In genomic region chr1:8439015-8439702, GRCh38 we compare ENCODE assay signal across 2 cellular contexts.
A peak's percentile ranks its signal among the peaks of the same experiment; 100 is the strongest.
TF ChIP-seq lines count a peak whose summit lies in the region.

No MANE protein-coding gene starts in this region.

TF ChIP-seq in HEK293, 187 proteins besides CTCF, POLR2A, EP300 and RAD21 (continued from another document and continues in another):
- TF ChIP-seq YY1 (tag by site-specific recombination; IDR thresholded peaks at IDR 0.05), result peak; percentile 47
- peak; percentile 98 for TF ChIP-seq INSM2 (tag by site-specific recombination; IDR thresholded peaks at IDR 0.05)
- no peak for TF ChIP-seq PRDM2 (tag by site-specific recombination; IDR thresholded peaks at IDR 0.05; ENCODE audit: borderline replicate concordance)
- TF ChIP-seq ZNF449 (tag by site-specific recombination; IDR thresholded peaks at IDR 0.05), result peak; percentile 69
- no peak for TF ChIP-seq ZNF837 (tag by site-specific recombination; IDR thresholded peaks at IDR 0.05)
- no peak for TF ChIP-seq ZNF426 (tag by site-specific recombination; IDR thresholded peaks at IDR 0.05)
- TF ChIP-seq KLF9 (tag by site-specific recombination; IDR thresholded peaks at IDR 0.05; ENCODE audit: low read depth), result peak; percentile 78; the same call in 1 of the 2 replicates
- peak; percentile 90 for TF ChIP-seq SCRT1 (tag by site-specific recombination; IDR thresholded peaks at IDR 0.05; ENCODE audit: borderline replicate concordance)
- TF ChIP-seq ZNF155 (tag by site-specific recombination; IDR thresholded peaks at IDR 0.05), result no peak
- no peak for TF ChIP-seq REST (tag by site-specific recombination; IDR thresholded peaks at IDR 0.05)
- peak; percentile 89 for TF ChIP-seq ZNF664 (tag by site-specific recombination; IDR thresholded peaks at IDR 0.05)
- TF ChIP-seq RBAK (tag by site-specific recombination; IDR thresholded peaks at IDR 0.05), result no peak
- no peak for TF ChIP-seq ZNF133 (tag by site-specific recombination; IDR thresholded peaks at IDR 0.05)
- no peak for TF ChIP-seq ZNF585B (tag by site-specific recombination; IDR thresholded peaks at IDR 0.05)

TF ChIP-seq in K562, 482 proteins besides CTCF, POLR2A, EP300 and RAD21 (continued from another document):
- 0 out of 2 replicates have a peak, but pooled peaks have one; percentile 20 for TF ChIP-seq ZBTB40 (IDR thresholded peaks at IDR 0.05)
- no peak for TF ChIP-seq ZBTB40 (CRISPR knock-in tag; IDR thresholded peaks at IDR 0.05)
- peak; percentile 42; the same call in 1 of the 2 replicates for TF ChIP-seq ATF7 (IDR thresholded peaks at IDR 0.05)
- TF ChIP-seq ZNF277 (CRISPR knock-in tag; IDR thresholded peaks at IDR 0.05; ENCODE audit: borderline replicate concordance), result no peak
- peak; percentile 50; the same call in 1 of the 2 replicates for TF ChIP-seq DPF2 (IDR thresholded peaks at IDR 0.05)
- TF ChIP-seq NR2C1 (IDR thresholded peaks at IDR 0.05), result peak; percentile 54; the same call in 1 of the 2 replicates
- peak; percentile 62 for TF ChIP-seq NR2C1 (tag; IDR thresholded peaks at IDR 0.05)
